Comparison of ENCODE assay signal across 24 cellular contexts in genomic region chr13:110344320-110344719, GRCh38. TPM values are rescaled to one million over a fixed set of nuclear protein-coding genes. Genes with fewer than 3 reads are reported as not detected.
DNase-seq lines count a peak whose midpoint lies in the region; ATAC-seq, FAIRE-seq and TF ChIP-seq lines count a peak whose summit lies in the region.
"Had no signal": no experiment of that assay in that cellular context is flagged by ENCODE, and none has a peak within 500 bp of the region (broad histone marks: within the 10 kb centered on the region; RNA-seq: fewer than 3 reads in every experiment).

No MANE protein-coding gene starts in this region.

- FAIRE-seq in RCC 7860 (lab: Jason Lieb, UNC), result no peak
- FAIRE-seq: frontal cortex, GM18507 had no signal

- H3F3A ChIP-seq in PC-3 (ENCODE audit: low read length, unreplicated experiment), result peaks cover 4% of the 10 kb centered on the region

- no peak overlapping the region for H3K4me3 ChIP-seq in coronary artery
- H3K4me3 ChIP-seq in muscle layer of duodenum (ENCODE audit: low read depth in 1 of 2, low read length in 2 of 2), result no peak overlapping the region
- no peak overlapping the region for H3K4me3 ChIP-seq in tibial artery
- H3K4me3 ChIP-seq in PC-3 (ENCODE audit: low read length), result no peak overlapping the region
- H3K4me3 ChIP-seq: lower lobe of right lung, SJSA1, thyroid gland had no signal

- ATAC-seq in PC-3 (no peak), HG03175 (IDR thresholded peaks at IDR 0.05; ENCODE audit: unreplicated experiment) (no peak)
- ATAC-seq: activated naive CD4-positive, alpha-beta T cell treated with anti-CD3 and anti-CD28 coated beads, Interleukin-2, amount 50 U/mL, for 72 hours; esophagus mucosa; lower lobe of right lung; T-cell; WTC11 had no signal

- no peaks in the 10 kb centered on the region for H4K20me1 ChIP-seq in PC-3 (ENCODE audit: low read length)

- DNase-seq in RCC 7860 (ENCODE audit: low spot score) (peak; percentile 44), coronary artery (ENCODE audit: low spot score) (peak; percentile 26), tibial artery (no peak), iPS-NIHi11 (ENCODE audit: low spot score) (no peak), PC-3 (no peak), NAMALWA (ENCODE audit: low spot score) (no peak)
- DNase-seq: activated CD4-positive, alpha-beta T cell treated with anti-CD3 and anti-CD28 coated beads, Interleukin-2, amount 10 ng/mL, durations not matched to agents 7 days and 5 days; caudate nucleus; H9; kidney glomerular epithelial cell; lower lobe of right lung; NCI-H774; stimulated activated naive CD4-positive, alpha-beta T cell treated with Interleukin-2 at 50 U/mL for 16 hours; T-cell; thyroid gland had no signal

- H3K9me3 ChIP-seq in muscle layer of duodenum (ENCODE audit: control insufficient read depth in 1 of 2, low read length in 2 of 2) (no peaks in the 10 kb centered on the region), tibial artery (no peaks in the 10 kb centered on the region), PC-3 (ENCODE audit: low read length) (no peaks in the 10 kb centered on the region)
- H3K9me3 ChIP-seq: lower lobe of right lung, SJSA1, thyroid gland had no signal

- TF ChIP-seq CTCF in coronary artery (IDR thresholded peaks at IDR 0.05), result no peak
- TF ChIP-seq CTCF in tibial artery (IDR thresholded peaks at IDR 0.05), result no peak
- TF ChIP-seq CTCF in PC-3 (conservative IDR thresholded peaks at IDR 0.05; ENCODE audit: low read depth, low read length), result no peak

- CTCF ChIA-PET in PC-3 (lab: Charles Lee), result no interaction called here

- no peaks in the 10 kb centered on the region for H3K9me2 ChIP-seq in PC-3 (replicated peaks; ENCODE audit: low read length)

- H3K27me3 ChIP-seq in muscle layer of duodenum (ENCODE audit: low read depth, low read length) (no peaks in the 10 kb centered on the region), tibial artery (no peaks in the 10 kb centered on the region), PC-3 (ENCODE audit: low read length) (no peaks in the 10 kb centered on the region)
- H3K27me3 ChIP-seq: SJSA1, thyroid gland had no signal

- H3K36me3 ChIP-seq in muscle layer of duodenum (ENCODE audit: control insufficient read depth in 1 of 2, insufficient read depth in 2 of 2, low read length in 2 of 2) (no peaks in the 10 kb centered on the region), tibial artery (no peaks in the 10 kb centered on the region), PC-3 (ENCODE audit: low read depth, low read length) (no peaks in the 10 kb centered on the region)
- H3K36me3 ChIP-seq: lower lobe of right lung, thyroid gland had no signal

- H2AFZ ChIP-seq in PC-3 (ENCODE audit: low read length), result no peak overlapping the region

- H3K4me1 ChIP-seq in muscle layer of duodenum (ENCODE audit: control insufficient read depth in 1 of 2, insufficient read depth in 2 of 2, low read length in 2 of 2) (peaks cover 5 to 16% of the 10 kb centered on the region in 2 donors), tibial artery (peaks cover 13 to 98% (median 72%) of the 10 kb centered on the region in 4 donors), PC-3 (ENCODE audit: insufficient read depth, low read length) (peaks cover 65% of the 10 kb centered on the region)

- POLR2A ChIA-PET in PC-3 (lab: Charles Lee; ENCODE audit: unreplicated experiment), result interaction anchor here (0.8 kb wide), 1 partner anchor 25 kb away, joined by 4 read pairs; no protein-coding TSS in a partner anchor

- H3K27ac ChIP-seq in coronary artery (peak overlapping the region; percentile 89 to 96), muscle layer of duodenum (ENCODE audit: low read length) (peak overlapping the region; percentile 45), tibial artery (peak overlapping the region; percentile 92 to 93), PC-3 (ENCODE audit: low read length) (no peak overlapping the region)
- H3K27ac ChIP-seq: SJSA1 had no signal

- H3K79me2 ChIP-seq in PC-3 (ENCODE audit: low read length), result peaks cover 53% of the 10 kb centered on the region

- intact Hi-C loops in tibial artery (cut with DNase I; ENCODE audit: low total_unique reads), result no loop called here
- intact Hi-C loops in PC-3 (cut with micrococcal nuclease), result no loop called here

- H3K9ac ChIP-seq in PC-3 (ENCODE audit: low read length), result no peak overlapping the region

- no peak overlapping the region for H3K4me2 ChIP-seq in PC-3 (ENCODE audit: low read length)

- BruUV-seq in PC-3 (replicated peaks; lab: Mats Ljungman, UMichigan), result no TSS peak

RNA-seq across cellular contexts. Expression of gene COL4A2, which starts 37.2 kb away (rescaled TPM):
- 74.5 and 127 TPM in 2 replicates for total RNA-seq in PC-3 (2014; rRNA removed)
- total RNA-seq: activated CD4-positive, alpha-beta T cell treated with anti-CD3 and anti-CD28 coated beads, Interleukin-2, amount 10 ng/mL, durations not matched to agents 7 days and 5 days; activated CD8-positive, alpha-beta memory T cell treated with anti-CD3 and anti-CD28 coated beads for 36 hours had no signal

RNA-seq across cellular contexts. Expression of gene COL4A1, which starts 37.4 kb away (rescaled TPM):
- total RNA-seq in PC-3 (2014; rRNA removed), result 35.7 and 48.7 TPM in 2 replicates
- total RNA-seq: activated CD8-positive, alpha-beta memory T cell treated with anti-CD3 and anti-CD28 coated beads for 36 hours had no signal

Comparison
In these comparisons a context has a peak if more than half of its experiments do, and no peak if none do; other contexts are left out.
1. DNase-seq: peak in RCC 7860 (single experiment) and coronary artery (single experiment); none in tibial artery (0 of 2), iPS-NIHi11 (single experiment), PC-3 (single experiment) and NAMALWA (single experiment).